11 cellular contexts compared by ENCODE assay signal in genomic region chr10:42960491-42961155, GRCh38.
DNase-seq lines count a peak whose midpoint lies in the region; ATAC-seq and TF ChIP-seq lines count a peak whose summit lies in the region.
"Had no signal": no experiment of that assay in that cellular context is flagged by ENCODE, and none has a peak within 500 bp of the region (broad histone marks: within the 10 kb centered on the region; RNA-seq: fewer than 3 reads in every experiment).

No MANE protein-coding gene starts in this region.

- H3K27me3 ChIP-seq in SK-N-SH (ENCODE audit: insufficient read depth), result no peaks in the 10 kb centered on the region
- no peaks in the 10 kb centered on the region for H3K27me3 ChIP-seq in right atrium auricular region
- H3K27me3 ChIP-seq in stomach, result no peaks in the 10 kb centered on the region

- H3K4me3 Mint-ChIP-seq in WTC11, result no peak overlapping the region
- H3K4me3 Mint-ChIP-seq: activated naive CD8-positive, alpha-beta T cell treated with anti-CD3 and anti-CD28 coated beads, Interleukin-2, amount 50 U/mL, for 24 hours had no signal

- CTCF ChIA-PET in SK-N-SH (lab: Yijun Ruan, JAX) (interaction anchor here (1.7 kb wide), 1 partner anchor 15 kb away, joined by 7 read pairs; no protein-coding TSS in a partner anchor), WTC11 (lab: Charles Lee) (no interaction called here)

- no peaks in the 10 kb centered on the region for H3F3A ChIP-seq in SK-N-SH (replicated peaks; ENCODE audit: insufficient read depth)

- H3K4me3 ChIP-seq in SK-N-SH (ENCODE audit: low read depth in 2 of 2, low read length in 1 of 2) (no peak overlapping the region), right atrium auricular region (no peak overlapping the region), stomach (no peak overlapping the region)

- no peaks in the 10 kb centered on the region for H3K79me2 ChIP-seq in SK-N-SH (ENCODE audit: insufficient read depth)
- H3K79me2 ChIP-seq: parathyroid adenoma had no signal

- intact Hi-C loops in stomach (cut with DNase I; ENCODE audit: low total_unique reads), result no loop called here

- no peaks in the 10 kb centered on the region for H3K27me3 Mint-ChIP-seq in WTC11 (ENCODE audit: low read depth)
- H3K27me3 Mint-ChIP-seq: activated naive CD8-positive, alpha-beta T cell treated with anti-CD3 and anti-CD28 coated beads, Interleukin-2, amount 50 U/mL, for 24 hours had no signal

- no peaks in the 10 kb centered on the region for H3K9me3 ChIP-seq in SK-N-SH
- peaks cover 0 to 6% of the 10 kb centered on the region in 2 donors for H3K9me3 ChIP-seq in right atrium auricular region
- no peaks in the 10 kb centered on the region for H3K9me3 ChIP-seq in stomach

- no peak for TF ChIP-seq RAD21 in SK-N-SH (IDR thresholded peaks at IDR 0.05; ENCODE audit: low read length)

- peaks cover 14% of the 10 kb centered on the region for H3K4me1 Mint-ChIP-seq in WTC11
- H3K4me1 Mint-ChIP-seq: activated naive CD8-positive, alpha-beta T cell treated with anti-CD3 and anti-CD28 coated beads, Interleukin-2, amount 50 U/mL, for 24 hours had no signal

- peaks cover 0 to 43% of the 10 kb centered on the region in 2 experiments; a peak in 2 of 4 replicates for H3K4me1 ChIP-seq in SK-N-SH (ENCODE audit: control insufficient read depth in 1 of 2, insufficient read depth in 2 of 2, low read depth in 1 of 2, low read length in 1 of 2)
- H3K4me1 ChIP-seq in right atrium auricular region, result peaks cover 0 to 5% of the 10 kb centered on the region in 2 donors
- H3K4me1 ChIP-seq in stomach, result peaks cover 0 to 7% (median 0%) of the 10 kb centered on the region in 4 donors
- H3K4me1 ChIP-seq: parathyroid adenoma had no signal

- TF ChIP-seq CTCF in SK-N-SH (IDR thresholded peaks at IDR 0.05) (no peak), WTC11 (IDR thresholded peaks at IDR 0.05) (no peak), right atrium auricular region (IDR thresholded peaks at IDR 0.05) (no peak), stomach (IDR thresholded peaks at IDR 0.05) (no peak)

- 0 out of 2 replicates have a peak, but pooled peaks cover 6% of the 10 kb centered on the region for H3K9me3 Mint-ChIP-seq in WTC11
- H3K9me3 Mint-ChIP-seq: activated naive CD8-positive, alpha-beta T cell treated with anti-CD3 and anti-CD28 coated beads, Interleukin-2, amount 50 U/mL, for 24 hours had no signal

- H3K4me2 ChIP-seq in SK-N-SH, result no peak overlapping the region

- no peak for DNase-seq in SK-N-SH
- DNase-seq in WTC11 (ENCODE audit: low spot score), result peak; percentile 44
- DNase-seq in right atrium auricular region (ENCODE audit: low spot score), result peak; percentile 42
- DNase-seq in stomach, result peak; percentile 23
- no peak for DNase-seq in kidney glomerular epithelial cell (lab: John Stamatoyannopoulos, UW)
- no peak for DNase-seq in caudate nucleus (lab: John Stamatoyannopoulos, UW)
- DNase-seq: activated naive CD8-positive, alpha-beta T cell treated with anti-CD3 and anti-CD28 coated beads, Interleukin-2, amount 50 U/mL, for 24 hours; T-helper 2 cell had no signal

- TF ChIP-seq POLR2A in stomach (IDR thresholded peaks at IDR 0.05), result no peak

- TF ChIP-seq EP300 in SK-N-SH (IDR thresholded peaks at IDR 0.05; ENCODE audit: borderline replicate concordance in 1 of 2, low read depth in 1 of 2, low read length in 1 of 2) (no peak), stomach (IDR thresholded peaks at IDR 0.05) (no peak)

- no peaks in the 10 kb centered on the region for H3K36me3 ChIP-seq in SK-N-SH (replicated peaks in 1 of 2; ENCODE audit: control insufficient read depth in 1 of 2, insufficient read depth in 2 of 2, low read length in 1 of 2)
- H3K36me3 ChIP-seq in right atrium auricular region, result no peaks in the 10 kb centered on the region
- H3K36me3 ChIP-seq in stomach, result no peaks in the 10 kb centered on the region

- no peak overlapping the region for H3K9ac ChIP-seq in SK-N-SH
- H3K9ac ChIP-seq: parathyroid adenoma had no signal

- H4K20me1 ChIP-seq in SK-N-SH (ENCODE audit: insufficient read depth), result no peaks in the 10 kb centered on the region

- no peaks in the 10 kb centered on the region for H3K9me2 ChIP-seq in SK-N-SH

- 68% methylated on average over 6 of the region's 8 CpGs for WGBS in SK-N-SH (ENCODE audit: low lambda C conversion rate)
- WGBS in stomach, 5 donors, result 84 to 92% (median 90%) methylated on average over 5 to 8 of the region's 8 CpGs

- POLR2A ChIA-PET in SK-N-SH (lab: Yijun Ruan, JAX), result interaction anchor here (2.3 kb wide), 1 partner anchor 10 kb away, joined by 15 read pairs; no protein-coding TSS in a partner anchor
- POLR2A ChIA-PET in WTC11 (lab: Charles Lee), result no interaction called here

- H2AFZ ChIP-seq in SK-N-SH (ENCODE audit: low read depth), result no peak overlapping the region
- H2AFZ ChIP-seq: parathyroid adenoma had no signal

- peak overlapping the region in 1 of 2 experiments; percentile 93; a peak in 2 of 4 replicates for H3K27ac ChIP-seq in SK-N-SH (ENCODE audit: low read depth in 2 of 2, low read length in 1 of 2)
- no peak overlapping the region for H3K27ac ChIP-seq in right atrium auricular region
- H3K27ac ChIP-seq in stomach, result no peak overlapping the region
- H3K27ac ChIP-seq in caudate nucleus (ENCODE audit: low read depth, low read length), result no peak overlapping the region
- H3K27ac ChIP-seq: parathyroid adenoma had no signal

- H3K27ac Mint-ChIP-seq in WTC11, result no peak overlapping the region
- H3K27ac Mint-ChIP-seq: activated naive CD8-positive, alpha-beta T cell treated with anti-CD3 and anti-CD28 coated beads, Interleukin-2, amount 50 U/mL, for 24 hours had no signal

- ATAC-seq in SK-N-SH treated with all-trans-retinoic acid at 6 μM for 48 hours, result peak; percentile 94
- peak; percentile 84 for ATAC-seq in WTC11
- no peak for ATAC-seq in HG03175 (IDR thresholded peaks at IDR 0.05; ENCODE audit: unreplicated experiment)
- ATAC-seq: activated naive CD8-positive, alpha-beta T cell treated with anti-CD3 and anti-CD28 coated beads, Interleukin-2, amount 50 U/mL, for 24 hours had no signal

- H3K36me3 Mint-ChIP-seq in WTC11, result peaks cover 3% of the 10 kb centered on the region; the same call in 1 of the 2 replicates

TF ChIP-seq in SK-N-SH treated with all-trans-retinoic acid at 6 μM for 48 hours, 23 proteins besides CTCF, POLR2A, EP300 and RAD21 (continues in another document):
- TF ChIP-seq OSR1 (CRISPR knock-in tag; IDR thresholded peaks at IDR 0.05) (no peak), TOX (CRISPR knock-in tag; IDR thresholded peaks at IDR 0.05; ENCODE audit: borderline replicate concordance) (no peak), CREB5 (CRISPR knock-in tag; IDR thresholded peaks at IDR 0.05; ENCODE audit: low read depth) (no peak), ISL1 (CRISPR knock-in tag; IDR thresholded peaks at IDR 0.05) (no peak), BACH2 (CRISPR knock-in tag; IDR thresholded peaks at IDR 0.05; ENCODE audit: borderline replicate concordance) (no peak), ZNF70 (CRISPR knock-in tag; IDR thresholded peaks at IDR 0.05) (no peak), ESRRG (CRISPR knock-in tag; IDR thresholded peaks at IDR 0.05) (no peak)

TF ChIP-seq in SK-N-SH, 30 proteins besides CTCF, POLR2A, EP300 and RAD21 (continues in another document):
- no peak for TF ChIP-seq REST (IDR thresholded peaks at IDR 0.05; ENCODE audit: low read depth, low read length)

TF ChIP-seq in WTC11, 78 proteins besides CTCF, POLR2A, EP300 and RAD21 (continues in another document):
- TF ChIP-seq MAX (CRISPR knock-in tag; IDR thresholded peaks at IDR 0.05) (no peak), ZNF423 (CRISPR knock-in tag; IDR thresholded peaks at IDR 0.05) (no peak), ELF4 (CRISPR knock-in tag; IDR thresholded peaks at IDR 0.05; ENCODE audit: low read depth) (no peak), ATF2 (CRISPR knock-in tag; IDR thresholded peaks at IDR 0.05; ENCODE audit: borderline replicate concordance, low read depth) (no peak), FOXK1 (CRISPR knock-in tag; IDR thresholded peaks at IDR 0.05) (no peak), FOXP4 (CRISPR knock-in tag; IDR thresholded peaks at IDR 0.05) (no peak), NFE2L1 (CRISPR knock-in tag; IDR thresholded peaks at IDR 0.05) (no peak)
- TF ChIP-seq, protein P1, sequence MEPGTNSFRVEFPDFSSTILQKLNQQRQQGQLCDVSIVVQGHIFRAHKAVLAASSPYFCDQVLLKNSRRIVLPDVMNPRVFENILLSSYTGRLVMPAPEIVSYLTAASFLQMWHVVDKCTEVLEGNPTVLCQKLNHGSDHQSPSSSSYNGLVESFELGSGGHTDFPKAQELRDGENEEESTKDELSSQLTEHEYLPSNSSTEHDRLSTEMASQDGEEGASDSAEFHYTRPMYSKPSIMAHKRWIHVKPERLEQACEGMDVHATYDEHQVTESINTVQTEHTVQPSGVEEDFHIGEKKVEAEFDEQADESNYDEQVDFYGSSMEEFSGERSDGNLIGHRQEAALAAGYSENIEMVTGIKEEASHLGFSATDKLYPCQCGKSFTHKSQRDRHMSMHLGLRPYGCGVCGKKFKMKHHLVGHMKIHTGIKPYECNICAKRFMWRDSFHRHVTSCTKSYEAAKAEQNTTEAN (CRISPR knock-in tag; IDR thresholded peaks at IDR 0.05), result no peak

Comparison
In these comparisons a context has a peak if more than half of its experiments do, and no peak if none do; other contexts are left out.
1. DNase-seq: peak in WTC11 (single experiment), right atrium auricular region (single experiment) and stomach (single experiment); none in SK-N-SH (single experiment), kidney glomerular epithelial cell (single experiment) and caudate nucleus (0 of 61).